Comparison of ENCODE assay signal across 8 cellular contexts in the genomic region with DNA sequence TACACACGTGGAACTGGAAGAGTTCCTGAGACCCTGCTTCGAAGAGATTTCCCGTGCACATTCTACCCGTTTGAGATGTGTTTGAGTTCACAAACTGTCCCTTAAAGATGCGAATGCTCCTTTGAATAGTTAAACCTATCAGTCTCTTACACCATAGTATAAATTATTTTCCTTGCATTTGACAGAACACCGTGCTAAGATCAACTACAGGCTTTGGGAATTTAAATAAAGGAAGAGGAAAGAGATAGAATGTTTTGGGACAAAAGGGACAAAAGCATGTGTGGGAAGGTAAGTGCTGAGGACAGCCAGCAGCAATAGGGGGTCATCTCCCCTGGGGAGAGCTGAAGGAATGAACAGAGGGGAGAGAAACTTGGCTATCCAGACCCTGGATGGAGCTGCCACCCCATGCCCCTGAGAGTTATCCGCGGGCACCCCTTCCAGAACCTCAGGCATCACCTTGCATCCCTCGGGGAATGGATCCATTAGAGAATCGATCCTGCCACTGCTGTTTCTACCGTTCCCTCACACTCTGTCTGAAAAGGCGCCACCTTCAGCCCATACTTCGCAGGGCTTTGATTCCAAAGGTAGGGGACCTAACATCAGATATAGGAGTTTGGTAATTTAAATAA. TPM values are rescaled to one million over a fixed set of nuclear protein-coding genes. Genes with fewer than 3 reads are reported as not detected.
DNase-seq lines count a peak whose midpoint lies in the region; ATAC-seq, FAIRE-seq and TF ChIP-seq lines count a peak whose summit lies in the region.

No MANE protein-coding gene starts in this region.

- peak overlapping the region; percentile 80 for H3K4me3 Mint-ChIP-seq in activated T-cell treated with anti-CD3 and anti-CD28 coated beads, Interleukin-2, amount 50 U/mL, for 4 hours

- no peaks in the 10 kb centered on the region for H3K36me3 Mint-ChIP-seq in activated T-cell treated with anti-CD3 and anti-CD28 coated beads, Interleukin-2, amount 50 U/mL, for 4 hours (ENCODE audit: insufficient read depth)

- H3K36me3 ChIP-seq in kidney (ENCODE audit: control insufficient read depth in 1 of 2, insufficient read depth in 2 of 2, low read length in 2 of 2): no peaks in the 10 kb centered on the region

- H3K9ac ChIP-seq in kidney (ENCODE audit: low read length in 2 of 2): no peak overlapping the region

- DNase-seq in NCI-H2196 (lab: John Stamatoyannopoulos, UW; ENCODE audit: unreplicated experiment): peak; percentile 18
- DNase-seq in NCI-H2196 treated with DMSO at 0.1 percent for 48 hours (lab: John Stamatoyannopoulos, UW; ENCODE audit: unreplicated experiment): no peak
- no peak for DNase-seq in LNCaP clone FGC (ENCODE audit: low read depth)
- DNase-seq in activated T-cell treated with anti-CD3 and anti-CD28 coated beads, Interleukin-2, amount 50 U/mL, for 4 hours: no peak
- no peak for DNase-seq in kidney
- no peak for DNase-seq in substantia nigra (lab: John Stamatoyannopoulos, UW)
- no peak for DNase-seq in Ammon's horn (ENCODE audit: low spot score)

- peak overlapping the region; percentile 55 for H3K4me3 ChIP-seq in LNCaP clone FGC (ENCODE audit: low read depth, low read length)
- peak overlapping the region; percentile 9 to 48 for H3K4me3 ChIP-seq in kidney (ENCODE audit: low read length in 2 of 2)

- H3K9me3 Mint-ChIP-seq in activated T-cell treated with anti-CD3 and anti-CD28 coated beads, Interleukin-2, amount 50 U/mL, for 4 hours: no peaks in the 10 kb centered on the region

- no peaks in the 10 kb centered on the region for H3K27me3 Mint-ChIP-seq in activated T-cell treated with anti-CD3 and anti-CD28 coated beads, Interleukin-2, amount 50 U/mL, for 4 hours (ENCODE audit: low read depth)

- FAIRE-seq in kidney (lab: Jason Lieb, UNC): no peak

- no peaks in the 10 kb centered on the region for H3K9me3 ChIP-seq in kidney (ENCODE audit: control insufficient read depth in 1 of 2, low read length in 2 of 2)

- H3K4me1 Mint-ChIP-seq in activated T-cell treated with anti-CD3 and anti-CD28 coated beads, Interleukin-2, amount 50 U/mL, for 4 hours (ENCODE audit: low read depth): peaks cover 32% of the 10 kb centered on the region

- TF ChIP-seq CTCF in LNCaP clone FGC (IDR thresholded peaks at IDR 0.05; ENCODE audit: control insufficient read depth, extremely low read depth, insufficient read depth) (peak; percentile 40; the same call in 1 of the 2 replicates), kidney (IDR thresholded peaks at IDR 0.05; ENCODE audit: borderline replicate concordance, extremely low read depth, insufficient read depth) (no peak)

- no peak overlapping the region for H3K27ac ChIP-seq in kidney (ENCODE audit: low read depth in 2 of 2, low read length in 2 of 2)
- peak overlapping the region; percentile 23 for H3K27ac ChIP-seq in substantia nigra (ENCODE audit: low read depth, low read length, poor library complexity, severe bottlenecking)

- H3K4me1 ChIP-seq in kidney (ENCODE audit: control insufficient read depth in 1 of 2, insufficient read depth in 1 of 2, low read depth in 1 of 2, low read length in 2 of 2): peaks cover 0 to 2% of the 10 kb centered on the region in 2 donors

- ATAC-seq in activated T-cell treated with anti-CD3 and anti-CD28 coated beads, Interleukin-2, amount 50 U/mL, for 4 hours: no peak
- ATAC-seq in GM18870 (IDR thresholded peaks at IDR 0.05; ENCODE audit: unreplicated experiment): no peak

- intact Hi-C loops in kidney (cut with DNase I): no loop called here

RNA-seq across cellular contexts. Expression of a gene that starts 0.9 kb away (rescaled TPM):
- 10 to 100 TPM; 68.7 to 83.7 (median 71.2) TPM for total RNA-seq in activated T-cell treated with anti-CD3 and anti-CD28 coated beads, Interleukin-2, amount 50 U/mL, for 4 hours
- total RNA-seq in kidney: 44.6 TPM
- polyA plus RNA-seq in kidney (ENCODE audit: insufficient read depth, low read depth, low replicate concordance): 21.1 TPM

RNA-seq across cellular contexts. Expression of a gene that starts 50.8 kb away (rescaled TPM):
- 1 to 10 TPM; 3.3 to 3.8 (median 3.5) TPM for total RNA-seq in activated T-cell treated with anti-CD3 and anti-CD28 coated beads, Interleukin-2, amount 50 U/mL, for 4 hours
- total RNA-seq in kidney: 11.4 TPM
- 3.2 TPM for polyA plus RNA-seq in kidney (ENCODE audit: insufficient read depth, low read depth, low replicate concordance)
